Comparison of ENCODE assay signal across 1 cellular context in genomic region chr20:36167826-36168634, GRCh38.
TF ChIP-seq lines count a peak whose summit lies in the region.

No MANE protein-coding gene starts in this region.

TF ChIP-seq in GM23338, 12 proteins besides CTCF, POLR2A, EP300 and RAD21 (continued from another document):
- no peak for TF ChIP-seq REST (IDR thresholded peaks at IDR 0.05; ENCODE audit: unreplicated experiment)
- TF ChIP-seq EZH2 (IDR thresholded peaks at IDR 0.05; ENCODE audit: low read depth, unreplicated experiment), result no peak
- TF ChIP-seq ZNF462 (CRISPR knock-in tag; IDR thresholded peaks at IDR 0.05), result no peak
- TF ChIP-seq CREB1 (CRISPR knock-in tag; IDR thresholded peaks at IDR 0.05; ENCODE audit: low read depth), result no peak
TF ChIP-seq in GM23338: peak in this region for 0.
